Comparison of ENCODE assay signal across 1 cellular context in the genomic region with DNA sequence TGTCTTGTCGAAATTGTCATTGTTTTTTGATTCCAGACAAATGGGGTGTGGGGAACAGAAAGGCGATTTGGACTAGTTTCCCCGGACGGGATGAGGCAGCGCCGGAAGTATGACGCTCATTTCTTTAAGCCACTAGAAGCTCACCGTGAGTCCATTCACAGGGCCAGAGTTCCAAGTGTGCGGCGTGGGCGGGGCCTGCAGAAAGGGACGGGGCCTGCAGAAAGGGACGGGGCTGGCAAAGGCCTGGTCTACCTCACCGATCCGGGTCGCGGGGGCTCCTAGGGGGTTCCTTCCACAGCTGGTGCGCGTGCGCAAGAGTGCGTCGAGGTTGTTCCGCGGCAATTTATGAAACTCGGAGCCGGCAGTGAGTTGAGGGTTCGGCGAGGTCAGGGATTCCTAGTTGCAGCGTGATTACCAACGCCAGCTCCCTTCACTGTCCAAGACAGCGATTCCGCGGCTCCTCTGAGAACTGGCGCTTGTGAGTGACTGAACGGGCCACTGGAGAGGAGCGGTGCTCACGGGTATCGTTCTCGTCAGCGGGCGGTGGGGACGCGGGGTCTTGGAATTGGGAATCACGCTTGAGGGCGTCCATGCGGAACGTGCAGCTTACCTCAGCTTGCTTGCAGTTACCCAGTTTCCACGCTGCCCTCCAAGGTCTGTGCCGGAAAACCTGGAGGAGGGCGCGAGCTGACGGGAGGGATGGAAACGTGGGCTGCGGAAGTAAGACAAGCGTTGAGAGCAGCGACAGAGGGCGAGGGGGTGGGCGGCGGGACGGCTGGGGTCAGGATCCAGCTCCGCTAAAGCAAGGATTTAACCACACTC.
TF ChIP-seq lines count a peak whose summit lies in the region.

A gene (plus strand): TSS at position 219 of the 822 bp plus-strand sequence. CDS start 5,847 bp downstream, outside the sequence.

TF ChIP-seq in K562, 482 proteins besides CTCF, POLR2A, EP300 and RAD21 (continued from another document and continues in another):
- TF ChIP-seq, protein P1, sequence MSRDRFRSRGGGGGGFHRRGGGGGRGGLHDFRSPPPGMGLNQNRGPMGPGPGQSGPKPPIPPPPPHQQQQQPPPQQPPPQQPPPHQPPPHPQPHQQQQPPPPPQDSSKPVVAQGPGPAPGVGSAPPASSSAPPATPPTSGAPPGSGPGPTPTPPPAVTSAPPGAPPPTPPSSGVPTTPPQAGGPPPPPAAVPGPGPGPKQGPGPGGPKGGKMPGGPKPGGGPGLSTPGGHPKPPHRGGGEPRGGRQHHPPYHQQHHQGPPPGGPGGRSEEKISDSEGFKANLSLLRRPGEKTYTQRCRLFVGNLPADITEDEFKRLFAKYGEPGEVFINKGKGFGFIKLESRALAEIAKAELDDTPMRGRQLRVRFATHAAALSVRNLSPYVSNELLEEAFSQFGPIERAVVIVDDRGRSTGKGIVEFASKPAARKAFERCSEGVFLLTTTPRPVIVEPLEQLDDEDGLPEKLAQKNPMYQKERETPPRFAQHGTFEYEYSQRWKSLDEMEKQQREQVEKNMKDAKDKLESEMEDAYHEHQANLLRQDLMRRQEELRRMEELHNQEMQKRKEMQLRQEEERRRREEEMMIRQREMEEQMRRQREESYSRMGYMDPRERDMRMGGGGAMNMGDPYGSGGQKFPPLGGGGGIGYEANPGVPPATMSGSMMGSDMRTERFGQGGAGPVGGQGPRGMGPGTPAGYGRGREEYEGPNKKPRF (IDR thresholded peaks at IDR 0.05; ENCODE audit: low read depth, low read length): no peak
- TF ChIP-seq KLF16 (IDR thresholded peaks at IDR 0.05) (no peak), ZNF431 (CRISPR knock-in tag; IDR thresholded peaks at IDR 0.05) (no peak), CCAR2 (IDR thresholded peaks at IDR 0.05; ENCODE audit: low read depth, low read length) (no peak), ZSCAN29 (IDR thresholded peaks at IDR 0.05) (no peak), EHMT2 (IDR thresholded peaks at IDR 0.05) (peak; percentile 4; the same call in 1 of the 2 replicates), ZNF589 (CRISPR knock-in tag; IDR thresholded peaks at IDR 0.05; ENCODE audit: low read depth) (peak; percentile 58; the same call in 1 of the 2 replicates), ZNF780A (CRISPR knock-in tag; IDR thresholded peaks at IDR 0.05) (no peak), MAZ (CRISPR knock-in tag; conservative IDR thresholded peaks at IDR 0.05 in 1 of 2, IDR thresholded peaks at IDR 0.05 in 1 of 2) (peak; percentile 36 to 56; a peak in 2 of 4 replicates), POLR2AphosphoS5 (IDR thresholded peaks at IDR 0.05; ENCODE audit: control insufficient read depth, insufficient read depth, low read depth, low read length) (peak; percentile 31), ATF1 (CRISPR knock-in tag; IDR thresholded peaks at IDR 0.05) (no peak), ATF1 (tag; IDR thresholded peaks at IDR 0.05) (peak; percentile 87), ZNF175 (CRISPR knock-in tag; IDR thresholded peaks at IDR 0.05; ENCODE audit: low read depth) (no peak), ZNF785 (CRISPR knock-in tag; IDR thresholded peaks at IDR 0.05) (no peak), NR3C1 (CRISPR knock-in tag; IDR thresholded peaks at IDR 0.05) (no peak), MAFK (IDR thresholded peaks at IDR 0.05; ENCODE audit: low read length) (no peak), RBM22 (IDR thresholded peaks at IDR 0.05; ENCODE audit: low read depth, low read length, poor library complexity, severe bottlenecking) (no peak), PTTG1 (tag; IDR thresholded peaks at IDR 0.05; ENCODE audit: low read depth) (no peak), ZNF384 (IDR thresholded peaks at IDR 0.05; ENCODE audit: low read depth, low read length) (no peak), ZNF699 (CRISPR knock-in tag; IDR thresholded peaks at IDR 0.05; ENCODE audit: insufficient replicate concordance) (no peak), CBFA2T2 (conservative IDR thresholded peaks at IDR 0.05) (no peak), PPARD (CRISPR knock-in tag; IDR thresholded peaks at IDR 0.05) (no peak), DDX20 (tag; IDR thresholded peaks at IDR 0.05; ENCODE audit: low read depth) (no peak)
- TF ChIP-seq, protein P2, sequence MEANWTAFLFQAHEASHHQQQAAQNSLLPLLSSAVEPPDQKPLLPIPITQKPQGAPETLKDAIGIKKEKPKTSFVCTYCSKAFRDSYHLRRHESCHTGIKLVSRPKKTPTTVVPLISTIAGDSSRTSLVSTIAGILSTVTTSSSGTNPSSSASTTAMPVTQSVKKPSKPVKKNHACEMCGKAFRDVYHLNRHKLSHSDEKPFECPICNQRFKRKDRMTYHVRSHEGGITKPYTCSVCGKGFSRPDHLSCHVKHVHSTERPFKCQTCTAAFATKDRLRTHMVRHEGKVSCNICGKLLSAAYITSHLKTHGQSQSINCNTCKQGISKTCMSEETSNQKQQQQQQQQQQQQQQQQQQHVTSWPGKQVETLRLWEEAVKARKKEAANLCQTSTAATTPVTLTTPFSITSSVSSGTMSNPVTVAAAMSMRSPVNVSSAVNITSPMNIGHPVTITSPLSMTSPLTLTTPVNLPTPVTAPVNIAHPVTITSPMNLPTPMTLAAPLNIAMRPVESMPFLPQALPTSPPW (CRISPR knock-in tag; IDR thresholded peaks at IDR 0.05): peak; percentile 73
- TF ChIP-seq, protein P3, sequence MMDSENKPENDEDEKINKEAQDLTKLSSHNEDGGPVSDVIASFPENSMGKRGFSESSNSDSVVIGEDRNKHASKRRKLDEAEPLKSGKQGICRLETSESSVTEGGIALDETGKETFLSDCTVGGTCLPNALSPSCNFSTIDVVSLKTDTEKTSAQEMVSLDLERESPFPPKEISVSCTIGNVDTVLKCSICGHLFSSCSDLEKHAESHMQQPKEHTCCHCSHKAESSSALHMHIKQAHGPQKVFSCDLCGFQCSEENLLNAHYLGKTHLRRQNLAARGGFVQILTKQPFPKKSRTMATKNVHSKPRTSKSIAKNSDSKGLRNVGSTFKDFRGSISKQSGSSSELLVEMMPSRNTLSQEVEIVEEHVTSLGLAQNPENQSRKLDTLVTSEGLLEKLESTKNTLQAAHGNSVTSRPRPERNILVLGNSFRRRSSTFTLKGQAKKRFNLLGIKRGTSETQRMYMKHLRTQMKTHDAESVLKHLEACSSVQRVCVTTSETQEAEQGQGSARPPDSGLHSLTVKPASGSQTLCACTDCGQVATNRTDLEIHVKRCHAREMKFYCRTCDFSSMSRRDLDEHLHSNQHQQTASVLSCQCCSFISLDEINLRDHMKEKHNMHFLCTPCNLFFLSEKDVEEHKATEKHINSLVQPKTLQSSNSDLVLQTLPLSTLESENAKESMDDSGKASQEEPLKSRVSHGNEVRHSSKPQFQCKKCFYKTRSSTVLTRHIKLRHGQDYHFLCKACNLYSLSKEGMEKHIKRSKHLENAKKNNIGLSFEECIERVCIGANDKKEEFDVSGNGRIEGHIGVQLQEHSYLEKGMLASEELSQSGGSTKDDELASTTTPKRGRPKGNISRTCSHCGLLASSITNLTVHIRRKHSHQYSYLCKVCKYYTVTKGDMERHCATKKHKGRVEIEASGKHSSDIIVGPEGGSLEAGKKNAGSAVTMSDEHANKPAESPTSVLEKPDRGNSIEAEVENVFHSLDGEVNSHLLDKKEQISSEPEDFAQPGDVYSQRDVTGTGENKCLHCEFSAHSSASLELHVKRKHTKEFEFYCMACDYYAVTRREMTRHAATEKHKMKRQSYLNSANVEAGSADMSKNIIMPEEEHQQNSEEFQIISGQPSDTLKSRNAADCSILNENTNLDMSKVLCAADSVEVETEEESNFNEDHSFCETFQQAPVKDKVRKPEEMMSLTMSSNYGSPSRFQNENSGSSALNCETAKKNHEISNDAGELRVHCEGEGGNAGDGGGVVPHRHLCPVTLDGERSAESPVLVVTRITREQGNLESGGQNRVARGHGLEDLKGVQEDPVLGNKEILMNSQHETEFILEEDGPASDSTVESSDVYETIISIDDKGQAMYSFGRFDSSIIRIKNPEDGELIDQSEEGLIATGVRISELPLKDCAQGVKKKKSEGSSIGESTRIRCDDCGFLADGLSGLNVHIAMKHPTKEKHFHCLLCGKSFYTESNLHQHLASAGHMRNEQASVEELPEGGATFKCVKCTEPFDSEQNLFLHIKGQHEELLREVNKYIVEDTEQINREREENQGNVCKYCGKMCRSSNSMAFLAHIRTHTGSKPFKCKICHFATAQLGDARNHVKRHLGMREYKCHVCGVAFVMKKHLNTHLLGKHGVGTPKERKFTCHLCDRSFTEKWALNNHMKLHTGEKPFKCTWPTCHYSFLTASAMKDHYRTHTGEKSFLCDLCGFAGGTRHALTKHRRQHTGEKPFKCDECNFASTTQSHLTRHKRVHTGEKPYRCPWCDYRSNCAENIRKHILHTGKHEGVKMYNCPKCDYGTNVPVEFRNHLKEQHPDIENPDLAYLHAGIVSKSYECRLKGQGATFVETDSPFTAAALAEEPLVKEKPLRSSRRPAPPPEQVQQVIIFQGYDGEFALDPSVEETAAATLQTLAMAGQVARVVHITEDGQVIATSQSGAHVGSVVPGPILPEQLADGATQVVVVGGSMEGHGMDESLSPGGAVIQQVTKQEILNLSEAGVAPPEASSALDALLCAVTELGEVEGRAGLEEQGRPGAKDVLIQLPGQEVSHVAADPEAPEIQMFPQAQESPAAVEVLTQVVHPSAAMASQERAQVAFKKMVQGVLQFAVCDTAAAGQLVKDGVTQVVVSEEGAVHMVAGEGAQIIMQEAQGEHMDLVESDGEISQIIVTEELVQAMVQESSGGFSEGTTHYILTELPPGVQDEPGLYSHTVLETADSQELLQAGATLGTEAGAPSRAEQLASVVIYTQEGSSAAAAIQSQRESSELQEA (IDR thresholded peaks at IDR 0.05; ENCODE audit: low read depth): no peak
- TF ChIP-seq, protein P4, sequence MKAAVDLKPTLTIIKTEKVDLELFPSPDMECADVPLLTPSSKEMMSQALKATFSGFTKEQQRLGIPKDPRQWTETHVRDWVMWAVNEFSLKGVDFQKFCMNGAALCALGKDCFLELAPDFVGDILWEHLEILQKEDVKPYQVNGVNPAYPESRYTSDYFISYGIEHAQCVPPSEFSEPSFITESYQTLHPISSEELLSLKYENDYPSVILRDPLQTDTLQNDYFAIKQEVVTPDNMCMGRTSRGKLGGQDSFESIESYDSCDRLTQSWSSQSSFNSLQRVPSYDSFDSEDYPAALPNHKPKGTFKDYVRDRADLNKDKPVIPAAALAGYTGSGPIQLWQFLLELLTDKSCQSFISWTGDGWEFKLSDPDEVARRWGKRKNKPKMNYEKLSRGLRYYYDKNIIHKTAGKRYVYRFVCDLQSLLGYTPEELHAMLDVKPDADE (conservative IDR thresholded peaks at IDR 0.05; ENCODE audit: control insufficient read depth, low read depth, low read length): no peak
- TF ChIP-seq, protein P5, sequence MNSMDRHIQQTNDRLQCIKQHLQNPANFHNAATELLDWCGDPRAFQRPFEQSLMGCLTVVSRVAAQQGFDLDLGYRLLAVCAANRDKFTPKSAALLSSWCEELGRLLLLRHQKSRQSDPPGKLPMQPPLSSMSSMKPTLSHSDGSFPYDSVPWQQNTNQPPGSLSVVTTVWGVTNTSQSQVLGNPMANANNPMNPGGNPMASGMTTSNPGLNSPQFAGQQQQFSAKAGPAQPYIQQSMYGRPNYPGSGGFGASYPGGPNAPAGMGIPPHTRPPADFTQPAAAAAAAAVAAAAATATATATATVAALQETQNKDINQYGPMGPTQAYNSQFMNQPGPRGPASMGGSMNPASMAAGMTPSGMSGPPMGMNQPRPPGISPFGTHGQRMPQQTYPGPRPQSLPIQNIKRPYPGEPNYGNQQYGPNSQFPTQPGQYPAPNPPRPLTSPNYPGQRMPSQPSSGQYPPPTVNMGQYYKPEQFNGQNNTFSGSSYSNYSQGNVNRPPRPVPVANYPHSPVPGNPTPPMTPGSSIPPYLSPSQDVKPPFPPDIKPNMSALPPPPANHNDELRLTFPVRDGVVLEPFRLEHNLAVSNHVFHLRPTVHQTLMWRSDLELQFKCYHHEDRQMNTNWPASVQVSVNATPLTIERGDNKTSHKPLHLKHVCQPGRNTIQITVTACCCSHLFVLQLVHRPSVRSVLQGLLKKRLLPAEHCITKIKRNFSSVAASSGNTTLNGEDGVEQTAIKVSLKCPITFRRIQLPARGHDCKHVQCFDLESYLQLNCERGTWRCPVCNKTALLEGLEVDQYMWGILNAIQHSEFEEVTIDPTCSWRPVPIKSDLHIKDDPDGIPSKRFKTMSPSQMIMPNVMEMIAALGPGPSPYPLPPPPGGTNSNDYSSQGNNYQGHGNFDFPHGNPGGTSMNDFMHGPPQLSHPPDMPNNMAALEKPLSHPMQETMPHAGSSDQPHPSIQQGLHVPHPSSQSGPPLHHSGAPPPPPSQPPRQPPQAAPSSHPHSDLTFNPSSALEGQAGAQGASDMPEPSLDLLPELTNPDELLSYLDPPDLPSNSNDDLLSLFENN (IDR thresholded peaks at IDR 0.05; ENCODE audit: low read depth in 2 of 2, low read length in 2 of 2): 0 out of 4 replicates have a peak, but pooled peaks of 1 of the 2 experiments have one; percentile 13
- TF ChIP-seq, protein P6, sequence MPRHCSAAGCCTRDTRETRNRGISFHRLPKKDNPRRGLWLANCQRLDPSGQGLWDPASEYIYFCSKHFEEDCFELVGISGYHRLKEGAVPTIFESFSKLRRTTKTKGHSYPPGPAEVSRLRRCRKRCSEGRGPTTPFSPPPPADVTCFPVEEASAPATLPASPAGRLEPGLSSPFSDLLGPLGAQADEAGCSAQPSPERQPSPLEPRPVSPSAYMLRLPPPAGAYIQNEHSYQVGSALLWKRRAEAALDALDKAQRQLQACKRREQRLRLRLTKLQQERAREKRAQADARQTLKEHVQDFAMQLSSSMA (CRISPR knock-in tag; IDR thresholded peaks at IDR 0.05): no peak
- TF ChIP-seq, protein P7, sequence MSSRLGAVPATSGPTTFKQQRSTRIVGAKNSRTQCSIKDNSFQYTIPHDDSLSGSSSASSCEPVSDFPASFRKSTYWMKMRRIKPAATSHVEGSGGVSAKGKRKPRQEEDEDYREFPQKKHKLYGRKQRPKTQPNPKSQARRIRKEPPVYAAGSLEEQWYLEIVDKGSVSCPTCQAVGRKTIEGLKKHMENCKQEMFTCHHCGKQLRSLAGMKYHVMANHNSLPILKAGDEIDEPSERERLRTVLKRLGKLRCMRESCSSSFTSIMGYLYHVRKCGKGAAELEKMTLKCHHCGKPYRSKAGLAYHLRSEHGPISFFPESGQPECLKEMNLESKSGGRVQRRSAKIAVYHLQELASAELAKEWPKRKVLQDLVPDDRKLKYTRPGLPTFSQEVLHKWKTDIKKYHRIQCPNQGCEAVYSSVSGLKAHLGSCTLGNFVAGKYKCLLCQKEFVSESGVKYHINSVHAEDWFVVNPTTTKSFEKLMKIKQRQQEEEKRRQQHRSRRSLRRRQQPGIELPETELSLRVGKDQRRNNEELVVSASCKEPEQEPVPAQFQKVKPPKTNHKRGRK (tag; IDR thresholded peaks at IDR 0.05): no peak
- TF ChIP-seq, protein P8, sequence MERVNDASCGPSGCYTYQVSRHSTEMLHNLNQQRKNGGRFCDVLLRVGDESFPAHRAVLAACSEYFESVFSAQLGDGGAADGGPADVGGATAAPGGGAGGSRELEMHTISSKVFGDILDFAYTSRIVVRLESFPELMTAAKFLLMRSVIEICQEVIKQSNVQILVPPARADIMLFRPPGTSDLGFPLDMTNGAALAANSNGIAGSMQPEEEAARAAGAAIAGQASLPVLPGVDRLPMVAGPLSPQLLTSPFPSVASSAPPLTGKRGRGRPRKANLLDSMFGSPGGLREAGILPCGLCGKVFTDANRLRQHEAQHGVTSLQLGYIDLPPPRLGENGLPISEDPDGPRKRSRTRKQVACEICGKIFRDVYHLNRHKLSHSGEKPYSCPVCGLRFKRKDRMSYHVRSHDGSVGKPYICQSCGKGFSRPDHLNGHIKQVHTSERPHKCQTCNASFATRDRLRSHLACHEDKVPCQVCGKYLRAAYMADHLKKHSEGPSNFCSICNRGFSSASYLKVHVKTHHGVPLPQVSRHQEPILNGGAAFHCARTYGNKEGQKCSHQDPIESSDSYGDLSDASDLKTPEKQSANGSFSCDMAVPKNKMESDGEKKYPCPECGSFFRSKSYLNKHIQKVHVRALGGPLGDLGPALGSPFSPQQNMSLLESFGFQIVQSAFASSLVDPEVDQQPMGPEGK (CRISPR knock-in tag; IDR thresholded peaks at IDR 0.05; ENCODE audit: borderline replicate concordance): no peak
